ENCODE assay signal across 8 cellular contexts in the genomic region with DNA sequence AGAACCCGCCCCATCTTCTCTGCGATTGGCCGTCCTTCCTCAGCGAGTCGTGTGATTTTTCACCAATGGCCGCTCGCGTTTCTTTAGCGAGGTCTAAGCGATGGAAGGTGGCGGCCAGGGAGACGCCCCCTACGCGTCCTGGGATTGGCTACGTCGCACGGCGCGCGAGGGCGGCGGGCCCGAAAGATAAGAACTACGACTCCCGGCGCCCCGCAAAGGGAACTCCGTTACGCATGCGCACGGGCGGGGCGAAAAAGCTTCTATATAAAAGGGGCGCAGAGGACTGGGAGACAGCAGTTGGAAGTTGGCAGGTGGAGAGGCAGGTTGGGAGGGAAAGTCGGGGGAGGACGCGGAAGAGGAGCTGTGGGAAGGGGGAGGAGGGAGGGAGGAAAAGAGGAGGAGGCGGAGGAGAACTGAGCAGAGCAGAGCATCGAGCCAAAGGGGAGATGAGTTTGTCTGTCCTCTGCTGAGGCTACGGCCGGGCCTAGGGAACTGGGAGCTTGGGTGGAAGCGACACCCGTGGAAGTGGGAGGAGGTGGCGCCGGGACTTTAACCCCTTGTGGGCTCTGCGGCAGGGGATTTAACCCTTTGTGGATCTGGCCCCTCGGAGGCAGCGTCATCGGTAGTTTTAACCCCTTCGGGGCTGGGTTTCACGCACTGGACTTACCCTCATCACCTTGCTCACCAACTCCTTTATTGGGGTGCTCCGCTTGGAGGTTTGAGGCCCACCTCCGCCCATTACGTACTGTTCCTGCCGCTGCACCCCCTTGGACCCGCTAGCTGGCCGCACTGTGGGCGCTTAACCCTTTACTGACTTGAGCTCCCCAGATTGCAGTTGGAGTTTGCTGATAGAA. TPM values are rescaled to one million over a fixed set of nuclear protein-coding genes. Genes with fewer than 3 reads are reported as not detected.
DNase-seq lines count a peak whose midpoint lies in the region; ATAC-seq and TF ChIP-seq lines count a peak whose summit lies in the region.

HEXIM1 (plus strand) TSS at position 293 of the 854 bp plus-strand sequence. CDS start 716 bp downstream, outside the sequence.

- H3K36me3 Mint-ChIP-seq in CD8-positive, alpha-beta memory T cell: peaks cover 0 to 27% (median 0%) of the 10 kb centered on the region in 3 donors

- H3K27ac ChIP-seq in CD8-positive, alpha-beta memory T cell (ENCODE audit: low read depth, low read length): peak within 1 kb of the TSS; percentile 98
- H3K27ac ChIP-seq in lung (ENCODE audit: low read depth in 1 of 2, low read length in 1 of 2): peak within 1 kb of the TSS; percentile 95 to 96

- 0% methylated on average over 58 of the region's 58 CpGs for WGBS in lung, 2 donors

- TF ChIP-seq CTCF in GM20000 (IDR thresholded peaks at IDR 0.05; ENCODE audit: extremely low read depth, missing control alignments) (no peak), lung (IDR thresholded peaks at IDR 0.05; ENCODE audit: control extremely low read depth, extremely low read depth) (no peak)

- peak; percentile 83 for ATAC-seq in lung (ENCODE audit: insufficient read depth, low FRiP score)

- H3K27me3 Mint-ChIP-seq in CD8-positive, alpha-beta memory T cell: peaks cover 0 to 11% of the 10 kb centered on the region in 2 donors

- peak within 1 kb of the TSS; percentile 90 to 99 (median 95) for H3K4me3 Mint-ChIP-seq in CD8-positive, alpha-beta memory T cell

- no peaks in the 10 kb centered on the region for H3K27me3 ChIP-seq in CD8-positive, alpha-beta memory T cell (ENCODE audit: insufficient read depth, low read length, poor library complexity, severe bottlenecking)
- H3K27me3 ChIP-seq in lung (ENCODE audit: control insufficient read depth, insufficient read depth): no peaks in the 10 kb centered on the region

- POLR2A ChIA-PET in CD8-positive, alpha-beta memory T cell (lab: Charles Lee): interaction anchor here (0.6 to 8.5 kb wide), 17 partner anchors 9 to 249 kb away, joined by 3 to 327 read pairs (median 11); partner anchors contain the start of genes ACBD4, DCAKD, EFTUD2 and FMNL1
- POLR2A ChIA-PET in activated CD8-positive, alpha-beta memory T cell treated with anti-CD3 and anti-CD28 coated beads for 36 hours (lab: Charles Lee): interaction anchor here (0.6 to 6.2 kb wide), 15 partner anchors 9 to 261 kb away, joined by 3 to 143 read pairs (median 7); partner anchors contain the start of genes ACBD4, HEXIM2, MAP3K14 and NMT1

- peaks cover 43% of the 10 kb centered on the region for H3K4me1 ChIP-seq in CD8-positive, alpha-beta memory T cell (ENCODE audit: insufficient read depth, low read length)
- peaks cover 5 to 8% of the 10 kb centered on the region in 2 donors for H3K4me1 ChIP-seq in lung (ENCODE audit: control insufficient read depth in 2 of 2, insufficient read depth in 2 of 2, low read length in 2 of 2)

- H3K4me3 ChIP-seq in CD8-positive, alpha-beta memory T cell (ENCODE audit: low read length): peak within 1 kb of the TSS; percentile 91
- H3K4me3 ChIP-seq in lung: peak within 1 kb of the TSS; percentile 80

- H3K36me3 ChIP-seq in CD8-positive, alpha-beta memory T cell (ENCODE audit: insufficient read depth, low read length): no peaks in the 10 kb centered on the region
- H3K36me3 ChIP-seq in lung (ENCODE audit: control insufficient read depth in 2 of 2, insufficient read depth in 2 of 2, low read length in 2 of 2): no peaks in the 10 kb centered on the region

- CTCF ChIA-PET in CD8-positive, alpha-beta memory T cell (lab: Charles Lee): interaction anchor here (0.6 to 13.2 kb wide), 20 partner anchors 9 to 1570 kb away, joined by 3 to 315 read pairs (median 6); partner anchors contain the start of genes ACBD4, HEXIM2, MAP3K14 and PLCD3
- CTCF ChIA-PET in activated CD8-positive, alpha-beta memory T cell treated with anti-CD3 and anti-CD28 coated beads for 36 hours (lab: Charles Lee): interaction anchor here (0.8 to 11.1 kb wide), 18 partner anchors 9 to 1026 kb away, joined by 3 to 196 read pairs (median 6); partner anchors contain the start of genes ACBD4, HEXIM2 and PLCD3

- H3K4me1 Mint-ChIP-seq in CD8-positive, alpha-beta memory T cell: peaks cover 47 to 67% (median 61%) of the 10 kb centered on the region in 3 donors

- DNase-seq in CD8-positive, alpha-beta memory T cell: peak; percentile 97 to 100 (median 100)
- DNase-seq in GM20000 (ENCODE audit: low spot score) (peak; percentile 95), HT-29 (ENCODE audit: low spot score) (peak; percentile 99), NOMO-1 (lab: John Stamatoyannopoulos, UW; ENCODE audit: unreplicated experiment in 2 of 2) (peak; percentile 99), lung (ENCODE audit: low spot score) (peak; percentile 99)
- peak; percentile 99 for DNase-seq in effector CD8-positive, alpha-beta T cell (lab: John Stamatoyannopoulos, UW)
- peak; percentile 95 to 99 (median 99) for DNase-seq in stimulated activated CD4-positive, alpha-beta T cell treated with anti-CD3 and anti-CD28 coated beads, TNF-alpha, amount 100 ng/mL, for 4 hours (ENCODE audit: low read depth in 3 of 3)

- peaks cover 0 to 3% (median 0%) of the 10 kb centered on the region in 5 donors for H3K9me3 Mint-ChIP-seq in CD8-positive, alpha-beta memory T cell

- no peaks in the 10 kb centered on the region for H3K9me3 ChIP-seq in CD8-positive, alpha-beta memory T cell (ENCODE audit: low read length)
- no peaks in the 10 kb centered on the region for H3K9me3 ChIP-seq in lung (ENCODE audit: control insufficient read depth in 2 of 2, insufficient read depth in 1 of 2, low read length in 1 of 2)

- peak within 1 kb of the TSS; percentile 97 to 100 (median 99) for H3K27ac Mint-ChIP-seq in CD8-positive, alpha-beta memory T cell

RNA-seq across cellular contexts. Expression of gene HEXIM1, which starts in this region (rescaled TPM):
- total RNA-seq in CD8-positive, alpha-beta memory T cell: 10 to 100 TPM; 48.3 to 51.1 TPM
- 5.6 TPM for polyA plus RNA-seq in CD8-positive, alpha-beta memory T cell
- 9.4 and 9.6 TPM in 2 replicates for total RNA-seq in HT-29 (2014; rRNA removed; shearing (Covaris generic))
- total RNA-seq in activated CD8-positive, alpha-beta memory T cell treated with anti-CD3 and anti-CD28 coated beads for 36 hours: 10 to 100 TPM; 34.6 to 34.7 TPM
- total RNA-seq in lung: 10 to 100 TPM; 25.3 to 34.4 TPM
- 10 to 100 TPM; 14.5 to 18.7 TPM for polyA plus RNA-seq in lung

Comparison
In these comparisons a context has a peak if more than half of its experiments do, and no peak if none do; other contexts are left out.
1. Peak in every context shown above with its lines: DNase-seq, ATAC-seq, H3K4me3 ChIP-seq and H3K27ac ChIP-seq.